ENCODE assay signal across 15 cellular contexts in the genomic region with DNA sequence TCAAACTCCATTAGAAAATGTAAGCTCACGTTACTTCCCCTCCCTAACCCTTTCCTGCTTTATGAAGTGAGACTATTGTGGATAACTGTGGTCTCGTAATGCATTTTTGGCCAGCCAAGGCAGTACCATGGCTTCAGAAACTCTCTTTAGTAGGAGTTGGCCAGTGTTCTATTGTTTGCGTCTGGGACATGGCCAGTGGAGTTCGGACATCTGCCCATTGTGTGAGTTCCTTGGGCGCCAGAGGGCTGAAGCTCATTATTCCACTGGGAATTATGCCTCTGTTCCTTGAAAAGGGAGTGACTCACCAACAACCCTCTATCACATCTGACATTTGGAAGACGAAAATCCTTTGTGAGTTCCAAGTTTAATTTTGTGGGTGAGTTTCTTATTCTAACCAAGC.
DNase-seq lines count a peak whose midpoint lies in the region; TF ChIP-seq lines count a peak whose summit lies in the region.
"Had no signal": no experiment of that assay in that cellular context is flagged by ENCODE, and none has a peak within 500 bp of the region (broad histone marks: within the 10 kb centered on the region; RNA-seq: fewer than 3 reads in every experiment).

No MANE protein-coding gene starts in this region.

- TF ChIP-seq CTCF in astrocyte of the cerebellum (IDR thresholded peaks at IDR 0.05; ENCODE audit: low read depth, low read length, missing control alignments), result no peak

- in situ Hi-C loops in astrocyte of the cerebellum (cut with HindIII; ENCODE audit: low sequenced_read_pairs), result no loop called here

- peak; percentile 88 for DNase-seq in GM04503 (ENCODE audit: low read depth)
- peak; percentile 91 for DNase-seq in astrocyte of the cerebellum (ENCODE audit: low read depth)
- peak; percentile 41 for DNase-seq in inferior parietal cortex (ENCODE audit: extremely low spot score)
- peak; percentile 51 for DNase-seq in superior temporal gyrus (ENCODE audit: extremely low spot score)
- no peak for DNase-seq in activated CD4-positive, alpha-beta T cell treated with anti-CD3 and anti-CD28 coated beads, Interleukin-2, amount 50 U/mL, for 48 hours
- no peak for DNase-seq in activated gamma-delta T cell (lab: John Stamatoyannopoulos, UW)
- DNase-seq in MV-4-11 (lab: John Stamatoyannopoulos, UW), result no peak
- DNase-seq: activated naive CD8-positive, alpha-beta T cell treated with anti-CD3 and anti-CD28 coated beads, Interleukin-2, amount 50 U/mL, for 24 hours; CD4-positive, CD25-positive, alpha-beta regulatory T cell; DMS79 treated with DMSO at 0.1 percent for 48 hours; heart left ventricle; IMR-90; NCI-H1092 treated with DMSO at 0.1 percent for 48 hours; NCI-H2171 treated with DMSO at 0.1 percent for 48 hours; right lobe of liver had no signal

- no peak overlapping the region for H3K4me3 ChIP-seq in astrocyte of the cerebellum (ENCODE audit: low read depth, low read length)
- H3K4me3 ChIP-seq: heart left ventricle, right lobe of liver had no signal

Comparison
In these comparisons a context has a peak if more than half of its experiments do, and no peak if none do; other contexts are left out.
1. DNase-seq: peak in GM04503 (single experiment), astrocyte of the cerebellum (single experiment), inferior parietal cortex (single experiment) and superior temporal gyrus (single experiment); none in activated CD4-positive, alpha-beta T cell treated with anti-CD3 and anti-CD28 coated beads, Interleukin-2, amount 50 U/mL, for 48 hours (0 of 2), activated gamma-delta T cell (single experiment) and MV-4-11 (single experiment).